ENCODE assay signal across 15 cellular contexts in the genomic region with DNA sequence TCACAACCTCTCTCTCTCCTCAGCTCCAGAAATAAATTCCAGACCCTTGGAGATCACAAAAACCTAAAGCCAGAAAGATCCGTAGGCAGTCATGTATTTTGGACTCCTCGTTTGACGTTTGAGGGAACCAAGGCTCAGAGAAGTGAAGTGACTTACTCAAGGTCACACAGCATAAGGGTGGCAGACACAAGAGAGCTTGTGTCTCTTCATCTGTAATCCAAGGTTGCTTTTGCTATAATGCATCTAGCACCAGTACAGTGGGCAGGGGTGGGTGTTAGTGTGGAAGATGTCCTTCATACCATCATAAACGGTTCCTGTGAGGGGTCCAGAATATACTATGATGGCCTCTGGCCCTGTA.
DNase-seq lines count a peak whose midpoint lies in the region; ATAC-seq and TF ChIP-seq lines count a peak whose summit lies in the region.
"Had no signal": no experiment of that assay in that cellular context is flagged by ENCODE, and none has a peak within 500 bp of the region (broad histone marks: within the 10 kb centered on the region; RNA-seq: fewer than 3 reads in every experiment).

No MANE protein-coding gene starts in this region.

- no peak overlapping the region for H4K8ac ChIP-seq in trophoblast cell (ENCODE audit: low read depth, low read length)

- H3K36me3 Mint-ChIP-seq in stimulated activated naive CD8-positive, alpha-beta T cell treated with anti-CD3 and anti-CD28 coated beads, Interleukin-15, Interleukin-2, amounts not matched to agents 100 ng/mL and 50 ng/mL, for 24 hours (ENCODE audit: low read depth) = peaks cover 9% of the 10 kb centered on the region

- H3K4me3 Mint-ChIP-seq in stimulated activated naive CD8-positive, alpha-beta T cell treated with anti-CD3 and anti-CD28 coated beads, Interleukin-15, Interleukin-2, amounts not matched to agents 100 ng/mL and 50 ng/mL, for 24 hours = no peak overlapping the region

- no peak overlapping the region for H3K23ac ChIP-seq in trophoblast cell (ENCODE audit: low read length)

- H2AK5ac ChIP-seq in trophoblast cell (ENCODE audit: low read length) = no peak overlapping the region

- DNase-seq in stimulated activated naive CD8-positive, alpha-beta T cell treated with anti-CD3 and anti-CD28 coated beads, Interleukin-15, Interleukin-2, amounts not matched to agents 100 U/mL and 50 U/mL, for 24 hours = no peak
- no peak for DNase-seq in brain microvascular endothelial cell
- no peak for DNase-seq in trophoblast cell
- DNase-seq in NCI-H524 (lab: John Stamatoyannopoulos, UW) = no peak
- DNase-seq in effector CD8-positive, alpha-beta T cell (lab: John Stamatoyannopoulos, UW) = no peak
- no peak for DNase-seq in activated gamma-delta T cell treated with Interleukin-2 at 50 U/mL for 16 hours
- DNase-seq: activated CD4-positive, alpha-beta T cell treated with anti-CD3 and anti-CD28 coated beads for 48 hours; BE2C; NCI-H446; pancreas had no signal

- H3K14ac ChIP-seq in trophoblast cell (ENCODE audit: low read length) = no peak overlapping the region

- no peaks in the 10 kb centered on the region for H3K27me3 Mint-ChIP-seq in stimulated activated naive CD8-positive, alpha-beta T cell treated with anti-CD3 and anti-CD28 coated beads, Interleukin-15, Interleukin-2, amounts not matched to agents 100 ng/mL and 50 ng/mL, for 24 hours

- H3K4me3 ChIP-seq in brain microvascular endothelial cell (ENCODE audit: low read depth, low read length) = no peak overlapping the region
- H3K4me3 ChIP-seq in trophoblast cell (ENCODE audit: low read depth, low read length) = no peak overlapping the region
- H3K4me3 ChIP-seq: pancreas had no signal

- H3K27ac ChIP-seq in brain microvascular endothelial cell (peak overlapping the region; percentile 97), trophoblast cell (ENCODE audit: low read depth, low read length) (no peak overlapping the region)

- peak overlapping the region; percentile 78 for H3K27ac Mint-ChIP-seq in stimulated activated naive CD8-positive, alpha-beta T cell treated with anti-CD3 and anti-CD28 coated beads, Interleukin-15, Interleukin-2, amounts not matched to agents 100 ng/mL and 50 ng/mL, for 24 hours

- no peaks in the 10 kb centered on the region for H3K27me3 ChIP-seq in brain microvascular endothelial cell (replicated peaks)
- H3K27me3 ChIP-seq in trophoblast cell (ENCODE audit: insufficient read depth, low read length) = no peaks in the 10 kb centered on the region
- H3K27me3 ChIP-seq: BE2C, pancreas had no signal

- peaks cover 5% of the 10 kb centered on the region for H3K79me2 ChIP-seq in trophoblast cell (ENCODE audit: control insufficient read depth, insufficient read depth, low read length, poor library complexity)

- no peak overlapping the region for H3K4ac ChIP-seq in trophoblast cell (ENCODE audit: low read depth, low read length)

- H3K79me1 ChIP-seq in trophoblast cell (ENCODE audit: low read length) = peaks cover 55% of the 10 kb centered on the region

- H3K9ac ChIP-seq in trophoblast cell (ENCODE audit: low read length) = no peak overlapping the region

- H3K4me2 ChIP-seq in trophoblast cell (ENCODE audit: low read length) = no peak overlapping the region

- H2AFZ ChIP-seq in trophoblast cell (ENCODE audit: insufficient read depth, low read length, poor library complexity) = no peak overlapping the region

- no peaks in the 10 kb centered on the region for H3K9me3 Mint-ChIP-seq in stimulated activated naive CD8-positive, alpha-beta T cell treated with anti-CD3 and anti-CD28 coated beads, Interleukin-15, Interleukin-2, amounts not matched to agents 100 ng/mL and 50 ng/mL, for 24 hours
- H3K9me3 Mint-ChIP-seq: activated naive CD4-positive, alpha-beta T cell treated with anti-CD3 and anti-CD28 coated beads, Interleukin-2, amount 50 U/mL, for 72 hours had no signal

- H2BK120ac ChIP-seq in trophoblast cell (ENCODE audit: insufficient read depth, low read length, poor library complexity) = peak overlapping the region; percentile 2

- no peak for TF ChIP-seq CTCF in brain microvascular endothelial cell (IDR thresholded peaks at IDR 0.05; ENCODE audit: low read depth, low read length, missing control alignments)

- no CpG with 5 or more reads among the region's 4 CpGs for WGBS in trophoblast cell (ENCODE audit: extremely low coverage, insufficient coverage, insufficient read length)

- in situ Hi-C loops in brain microvascular endothelial cell (cut with HindIII; ENCODE audit: low pct_ligation_motif_present, low sequenced_read_pairs) = no loop called here

- no peak overlapping the region for H3K18ac ChIP-seq in trophoblast cell (ENCODE audit: low read length)

- peaks cover 43 to 53% of the 10 kb centered on the region in 2 experiments for H3K4me1 ChIP-seq in trophoblast cell (ENCODE audit: control insufficient read depth in 1 of 2, insufficient read depth in 2 of 2, low read length in 2 of 2)

- H3K4me1 Mint-ChIP-seq in stimulated activated naive CD8-positive, alpha-beta T cell treated with anti-CD3 and anti-CD28 coated beads, Interleukin-15, Interleukin-2, amounts not matched to agents 100 ng/mL and 50 ng/mL, for 24 hours (ENCODE audit: low read depth) = peaks cover 93% of the 10 kb centered on the region

- peak overlapping the region; percentile 31 for H4K91ac ChIP-seq in trophoblast cell (ENCODE audit: low read depth, low read length)

- ATAC-seq in stimulated activated naive CD8-positive, alpha-beta T cell treated with anti-CD3 and anti-CD28 coated beads, Interleukin-15, Interleukin-2, amounts not matched to agents 100 U/mL and 50 U/mL, for 24 hours = no peak
- no peak for ATAC-seq in GM18867 (IDR thresholded peaks at IDR 0.05; ENCODE audit: unreplicated experiment)
- ATAC-seq: activated naive CD4-positive, alpha-beta T cell treated with anti-CD3 and anti-CD28 coated beads, Interleukin-2, amount 50 U/mL, for 72 hours; left colon; pancreas; Right ventricle myocardium inferior had no signal

- no peaks in the 10 kb centered on the region for H3K36me3 ChIP-seq in brain microvascular endothelial cell (replicated peaks)
- H3K36me3 ChIP-seq in trophoblast cell (ENCODE audit: control insufficient read depth in 1 of 2, insufficient read depth in 2 of 2, low read length in 2 of 2) = no peaks in the 10 kb centered on the region
- H3K36me3 ChIP-seq: BE2C, pancreas had no signal

- no peaks in the 10 kb centered on the region for H3K9me3 ChIP-seq in trophoblast cell (ENCODE audit: insufficient read depth, low read depth, low read length)
- H3K9me3 ChIP-seq: BE2C, pancreas had no signal

- H4K12ac ChIP-seq in trophoblast cell (ENCODE audit: low read depth, low read length) = no peak overlapping the region

- no peak overlapping the region for H2BK5ac ChIP-seq in trophoblast cell (ENCODE audit: low read depth, low read length, poor library complexity)

- H2BK12ac ChIP-seq in trophoblast cell (ENCODE audit: low read length) = peak overlapping the region; percentile 15
